29 cellular contexts compared by ENCODE assay signal in genomic region chr6:563863-564262, GRCh38.
"Had no signal": no experiment of that assay in that cellular context is flagged by ENCODE, and none has a peak within 500 bp of the region (broad histone marks: within the 10 kb centered on the region; RNA-seq: fewer than 3 reads in every experiment).

No MANE protein-coding gene starts in this region.

- FAIRE-seq: endothelial cell of umbilical vein had no signal

- DNase-seq: activated CD4-positive, alpha-beta T cell treated with anti-CD3 and anti-CD28 coated beads for 1 hour; activated CD4-positive, alpha-beta T cell treated with anti-CD3 and anti-CD28 coated beads for 4 hours; activated CD4-positive, alpha-beta T cell treated with anti-CD3 and anti-CD28 coated beads, Interleukin-2, amount 10 ng/mL, durations not matched to agents 7 days and 5 days; activated CD4-positive, alpha-beta T cell treated with anti-CD3 and anti-CD28 coated beads, Interleukin-2, amount 50 U/mL, for 48 hours; activated CD8-positive, alpha-beta memory T cell treated with anti-CD3 and anti-CD28 coated beads, Interleukin-2, amount 50 U/mL, for 48 hours; activated effector memory CD4-positive, alpha-beta T cell treated with Interleukin-2 at 50 U/mL for 16 hours; activated gamma-delta T cell treated with Interleukin-2 at 50 U/mL for 16 hours; activated naive CD4-positive, alpha-beta T cell treated with anti-CD3 and anti-CD28 coated beads, Interleukin-2, amount 50 U/mL, for 16 hours; activated naive CD4-positive, alpha-beta T cell treated with Interleukin-2 at 50 U/mL for 16 hours; activated T-cell treated with anti-CD3 and anti-CD28 coated beads for 4 hours; activated T-cell treated with anti-CD3 and anti-CD28 coated beads, Interleukin-2, amount 50 U/mL, for 4 hours; amniotic stem cell; anterior cingulate cortex; body of pancreas; central memory CD4-positive, alpha-beta T cell; cerebellar nuclear complex; colonic mucosa; effector CD8-positive, alpha-beta T cell; esophagus squamous epithelium; foreskin melanocyte; heart right ventricle; T1000 had no signal

- H3K36me3 ChIP-seq: colonic mucosa had no signal

- H2AFZ ChIP-seq: hepatocyte had no signal

- H3K9me3 ChIP-seq: body of pancreas, colonic mucosa, esophagus squamous epithelium, gastroesophageal sphincter, heart right ventricle had no signal

- H3K79me2 ChIP-seq: hepatocyte had no signal

- ATAC-seq: activated T-cell treated with anti-CD3 and anti-CD28 coated beads, Interleukin-2, amount 50 U/mL, for 4 hours; body of pancreas; gastroesophageal sphincter; heart right ventricle had no signal

- H3K4me2 ChIP-seq: hepatocyte had no signal

- H3K27me3 ChIP-seq: body of pancreas, cardiac muscle cell, colonic mucosa, esophagus squamous epithelium, gastroesophageal sphincter, heart right ventricle, hepatocyte had no signal

- H3K9me3 Mint-ChIP-seq: activated T-cell treated with anti-CD3 and anti-CD28 coated beads, Interleukin-2, amount 50 U/mL, for 4 hours had no signal

- H3K4me1 ChIP-seq: body of pancreas, colonic mucosa, gastroesophageal sphincter, heart right ventricle had no signal

- H3K27ac Mint-ChIP-seq: activated CD4-positive, alpha-beta T cell treated with anti-CD3 and anti-CD28 coated beads, Interleukin-2, amount 10 ng/mL, durations not matched to agents 7 days and 5 days; activated naive CD8-positive, alpha-beta T cell; activated T-helper 1 cell treated with anti-CD3 and anti-CD28 coated beads, Interleukin-12 subunit alpha, Interleukin-12 subunit beta, Interleukin-2, Interleukin-4 antibody, amounts not matched to agents 30 ng/mL and 10 ng/mL and 1 ng/mL, durations not matched to agents 14 hours and 24 hours and 36 hours had no signal

- H3K4me3 ChIP-seq: body of pancreas, cardiac muscle cell, colonic mucosa, esophagus squamous epithelium, gastroesophageal sphincter, heart right ventricle, hepatocyte had no signal

- H3K27ac ChIP-seq: body of pancreas, cardiac muscle cell, colonic mucosa, epithelial cell of prostate, esophagus squamous epithelium, gastroesophageal sphincter, heart right ventricle, hepatocyte had no signal

- H3K4me3 Mint-ChIP-seq: activated CD4-positive, alpha-beta T cell treated with anti-CD3 and anti-CD28 coated beads, Interleukin-2, amount 10 ng/mL, durations not matched to agents 7 days and 5 days; activated naive CD8-positive, alpha-beta T cell; activated T-cell treated with anti-CD3 and anti-CD28 coated beads, Interleukin-2, amount 50 U/mL, for 4 hours; activated T-helper 1 cell treated with anti-CD3 and anti-CD28 coated beads, Interleukin-12 subunit alpha, Interleukin-12 subunit beta, Interleukin-2, Interleukin-4 antibody, amounts not matched to agents 30 ng/mL and 10 ng/mL and 1 ng/mL, durations not matched to agents 14 hours and 24 hours and 36 hours had no signal

- H3K27me3 Mint-ChIP-seq: activated CD4-positive, alpha-beta T cell treated with anti-CD3 and anti-CD28 coated beads, Interleukin-2, amount 10 ng/mL, durations not matched to agents 7 days and 5 days; activated naive CD8-positive, alpha-beta T cell had no signal
